ENCODE assay signal across 8 cellular contexts in genomic region chr17:40098846-40099626, GRCh38. TPM values are rescaled to one million over a fixed set of nuclear protein-coding genes. Genes with fewer than 3 reads are reported as not detected.
A peak's percentile ranks its signal among the peaks of the same experiment; 100 is the strongest.
DNase-seq lines count a peak whose midpoint lies in the region; ATAC-seq and TF ChIP-seq lines count a peak whose summit lies in the region.

No MANE protein-coding gene starts in this region.

- peak overlapping the region; percentile 38; the same call in 1 of the 2 replicates for H2AFZ ChIP-seq in KMS-11 (ENCODE audit: low read depth)

- DNase-seq in DMS114 treated with DMSO at 0.1 percent for 48 hours (lab: John Stamatoyannopoulos, UW; ENCODE audit: unreplicated experiment) (peak; percentile 71), Peyer's patch (peak; percentile 100), myocyte (ENCODE audit: low read depth) (peak; percentile 100)
- peak; percentile 97 to 99 for DNase-seq in activated T-cell treated with anti-CD3 and anti-CD28 coated beads, Interleukin-2, amount 50 U/mL, for 72 hours
- peak; percentile 98 for DNase-seq in stimulated activated CD8-positive, alpha-beta memory T cell treated with anti-CD3 and anti-CD28 coated beads, Interleukin-7, amount 100 ng/mL, for 24 hours (ENCODE audit: low read depth)

- ATAC-seq in GM21723 (IDR thresholded peaks at IDR 0.05; ENCODE audit: unreplicated experiment) (peak; percentile 64), esophagus mucosa (peak; percentile 76)
- ATAC-seq in activated T-cell treated with anti-CD3 and anti-CD28 coated beads, Interleukin-2, amount 50 U/mL, for 72 hours (replicated peaks in 1 of 2): peak; percentile 59 to 65

- peak; percentile 87 to 93 for TF ChIP-seq POLR2A in Peyer's patch (IDR thresholded peaks at IDR 0.05)

- peak overlapping the region; percentile 85 to 92 for H3K4me3 Mint-ChIP-seq in activated T-cell treated with anti-CD3 and anti-CD28 coated beads, Interleukin-2, amount 50 U/mL, for 72 hours

- H3K4me3 ChIP-seq in KMS-11 (IDR thresholded peaks at IDR 0.05; ENCODE audit: insufficient read depth, low read depth, low read length) (peak overlapping the region; percentile 58), Peyer's patch (peak overlapping the region; percentile 64 to 80 (median 75))

- peaks cover 5% of the 10 kb centered on the region; the same call in 1 of the 2 replicates for H3K79me2 ChIP-seq in KMS-11 (ENCODE audit: insufficient read depth, low read depth)

- peak overlapping the region; percentile 87 for H3K27ac Mint-ChIP-seq in activated T-cell treated with anti-CD3 and anti-CD28 coated beads, Interleukin-2, amount 50 U/mL, for 72 hours

- no peaks in the 10 kb centered on the region for H3K9me3 Mint-ChIP-seq in activated T-cell treated with anti-CD3 and anti-CD28 coated beads, Interleukin-2, amount 50 U/mL, for 72 hours

- no peaks in the 10 kb centered on the region for H3K36me3 ChIP-seq in KMS-11 (ENCODE audit: insufficient read depth)
- H3K36me3 ChIP-seq in Peyer's patch: peaks cover 0 to 36% (median 0%) of the 10 kb centered on the region in 3 donors

- H3K9ac ChIP-seq in KMS-11: peak overlapping the region; percentile 64

- no peaks in the 10 kb centered on the region for H3K27me3 Mint-ChIP-seq in activated T-cell treated with anti-CD3 and anti-CD28 coated beads, Interleukin-2, amount 50 U/mL, for 72 hours (ENCODE audit: low read depth)

- no peak for TF ChIP-seq CTCF in KMS-11 (conservative IDR thresholded peaks at IDR 0.05; ENCODE audit: low read depth, low read length)
- peak in 1 of 6 experiments; percentile 2 for TF ChIP-seq CTCF in Peyer's patch (IDR thresholded peaks at IDR 0.05)

- H3K4me1 Mint-ChIP-seq in activated T-cell treated with anti-CD3 and anti-CD28 coated beads, Interleukin-2, amount 50 U/mL, for 72 hours (ENCODE audit: low read depth): peaks cover 91% of the 10 kb centered on the region

- H3K4me2 ChIP-seq in KMS-11: peak overlapping the region; percentile 95

- H3K27me3 ChIP-seq in KMS-11 (ENCODE audit: insufficient read depth, low read depth) (no peaks in the 10 kb centered on the region), Peyer's patch (no peaks in the 10 kb centered on the region)

- H3K36me3 Mint-ChIP-seq in activated T-cell treated with anti-CD3 and anti-CD28 coated beads, Interleukin-2, amount 50 U/mL, for 72 hours (ENCODE audit: insufficient read depth in 2 of 2): peaks cover 3 to 6% of the 10 kb centered on the region in 2 donors

- peak overlapping the region; percentile 85 for H3K27ac ChIP-seq in KMS-11
- peak overlapping the region; percentile 93 to 99 (median 96) for H3K27ac ChIP-seq in Peyer's patch

- H4K20me1 ChIP-seq in KMS-11 (ENCODE audit: insufficient read depth): no peaks in the 10 kb centered on the region

- H3K4me1 ChIP-seq in KMS-11 (ENCODE audit: low read depth, poor library complexity, severe bottlenecking): peaks cover 59% of the 10 kb centered on the region
- H3K4me1 ChIP-seq in Peyer's patch: peaks cover 21 to 78% (median 39%) of the 10 kb centered on the region in 4 donors

- peaks cover 0 to 3% (median 0%) of the 10 kb centered on the region in 4 donors for H3K9me3 ChIP-seq in Peyer's patch

RNA-seq across cellular contexts. Expression of gene NR1D1, which starts 1.4 kb away (rescaled TPM):
- total RNA-seq in Peyer's patch: 10 to 100 TPM; 13.2 to 38.8 (median 18.9) TPM
- 1 to 10 TPM; 4.5 to 6.3 TPM for total RNA-seq in activated T-cell treated with anti-CD3 and anti-CD28 coated beads, Interleukin-2, amount 50 U/mL, for 72 hours
- 14.6 TPM for total RNA-seq in esophagus mucosa
- total RNA-seq in myocyte: 9.5 and 10.8 TPM in 2 replicates
- 12.4 TPM for polyA plus RNA-seq in myocyte (2012)

RNA-seq across cellular contexts. Expression of gene MSL1, which starts 22.7 kb away (rescaled TPM):
- 100 to 1,000 TPM in 3 of 4 donors, 10 to 100 TPM in 1; 86.3 to 207 (median 117) TPM for total RNA-seq in Peyer's patch
- 100 to 1,000 TPM; 115 to 121 TPM for total RNA-seq in activated T-cell treated with anti-CD3 and anti-CD28 coated beads, Interleukin-2, amount 50 U/mL, for 72 hours
- total RNA-seq in esophagus mucosa: 36.1 TPM
- total RNA-seq in myocyte: 104 and 111 TPM in 2 replicates
- polyA plus RNA-seq in myocyte (2012): 60.2 TPM

RNA-seq across cellular contexts. Expression of gene THRA, which starts 36.3 kb away (rescaled TPM):
- total RNA-seq in Peyer's patch (10 to 100 TPM; 43.4 to 80.5 (median 68.5) TPM), esophagus mucosa (9.4 TPM), myocyte (52.5 and 61.1 TPM in 2 replicates)
- 10 to 100 TPM; 12.2 to 14.7 TPM for total RNA-seq in activated T-cell treated with anti-CD3 and anti-CD28 coated beads, Interleukin-2, amount 50 U/mL, for 72 hours
- 38.9 TPM for polyA plus RNA-seq in myocyte (2012)

RNA-seq across cellular contexts. Expression of gene CASC3, which starts 41.3 kb away (rescaled TPM):
- total RNA-seq in Peyer's patch: 100 to 1,000 TPM in 1 of 4 donors, 10 to 100 TPM in 3; 54.6 to 138 (median 57.5) TPM
- 100 to 1,000 TPM; 106 to 144 TPM for total RNA-seq in activated T-cell treated with anti-CD3 and anti-CD28 coated beads, Interleukin-2, amount 50 U/mL, for 72 hours
- total RNA-seq in esophagus mucosa: 38.5 TPM
- 35.0 and 49.0 TPM in 2 replicates for total RNA-seq in myocyte
- polyA plus RNA-seq in myocyte (2012): 32.6 TPM

RNA-seq across cellular contexts. Expression of gene MED24, which starts 44.8 kb away (rescaled TPM):
- total RNA-seq in Peyer's patch (100 to 1,000 TPM in 3 of 4 donors, 10 to 100 TPM in 1; 77.9 to 176 (median 146) TPM), esophagus mucosa (55.9 TPM), myocyte (88.7 and 90.0 TPM in 2 replicates)
- total RNA-seq in activated T-cell treated with anti-CD3 and anti-CD28 coated beads, Interleukin-2, amount 50 U/mL, for 72 hours: 10 to 100 TPM; 82.6 to 97.0 TPM
- 61.5 TPM for polyA plus RNA-seq in myocyte (2012)

Comparison
In these comparisons a context has a peak if more than half of its experiments do, and no peak if none do; other contexts are left out.
1. Peak in every context shown above with its lines: DNase-seq, ATAC-seq, H3K4me3 ChIP-seq and H3K27ac ChIP-seq.